In genomic region chr3:150699068-150699635, GRCh38 we compare ENCODE assay signal across 1 cellular context.
TF ChIP-seq lines count a peak whose summit lies in the region.

No MANE protein-coding gene starts in this region.

TF ChIP-seq in HepG2, 621 proteins besides CTCF, POLR2A, EP300 and RAD21 (continued from another document):
- peak; percentile 83 for TF ChIP-seq ZNF770 (CRISPR knock-in tag; IDR thresholded peaks at IDR 0.05)
